8 cellular contexts compared by ENCODE assay signal in genomic region chr19:16825312-16826168, GRCh38. TPM values are rescaled to one million over a fixed set of nuclear protein-coding genes. Genes with fewer than 3 reads are reported as not detected.
A peak's percentile ranks its signal among the peaks of the same experiment; 100 is the strongest.
DNase-seq lines count a peak whose midpoint lies in the region; FAIRE-seq and TF ChIP-seq lines count a peak whose summit lies in the region.

No MANE protein-coding gene starts in this region.

- peaks cover 0 to 10% (median 0%) of the 10 kb centered on the region in 11 experiments; a peak in 2 of 22 replicates for H4K20me1 ChIP-seq in BLaER1 treated with 17β-estradiol and CSF1 and Interleukin-3, amounts not matched to agents 10 nM and 100 nM

- H3K9me3 ChIP-seq in BLaER1 treated with 17β-estradiol and CSF1 and Interleukin-3, amounts not matched to agents 10 nM and 100 nM (replicated peaks in 1 of 11) = peaks cover 0 to 5% (median 0%) of the 10 kb centered on the region in 11 experiments; a peak in 2 of 22 replicates
- no peaks in the 10 kb centered on the region for H3K9me3 ChIP-seq in ascending aorta
- no peaks in the 10 kb centered on the region for H3K9me3 ChIP-seq in iPS-15b (ENCODE audit: control insufficient read depth, insufficient read depth, low read length)

- FAIRE-seq in GM12892 (lab: Jason Lieb, UNC) = no peak

- DNase-seq in LHCN-M2 (ENCODE audit: low read depth) (peak; percentile 59), ascending aorta (ENCODE audit: low spot score in 2 of 2) (peak in 1 of 2 donors; percentile 68), skeletal muscle cell (ENCODE audit: low read depth) (peak; percentile 52), GM12892 (ENCODE audit: insufficient read length) (no peak), HuH-7 (ENCODE audit: low spot score) (no peak)
- DNase-seq in stimulated activated CD4-positive, alpha-beta T cell treated with anti-CD3 and anti-CD28 coated beads, Interleukin-1b, Interleukin-23, amount 100 ng/mL, for 48 hours = no peak

- peaks cover 22 to 32% (median 27%) of the 10 kb centered on the region in 10 experiments for H3K4me1 ChIP-seq in BLaER1 treated with 17β-estradiol and CSF1 and Interleukin-3, amounts not matched to agents 10 nM and 100 nM
- H3K4me1 ChIP-seq in ascending aorta (peaks cover 4 to 7% of the 10 kb centered on the region in 2 donors), iPS-15b (ENCODE audit: control insufficient read depth, insufficient read depth, low read length) (peaks cover 9% of the 10 kb centered on the region)

- no peaks in the 10 kb centered on the region for H3K27me3 ChIP-seq in BLaER1 treated with 17β-estradiol and CSF1 and Interleukin-3, amounts not matched to agents 10 nM and 100 nM
- H3K27me3 ChIP-seq in ascending aorta = no peaks in the 10 kb centered on the region
- no peaks in the 10 kb centered on the region for H3K27me3 ChIP-seq in iPS-15b (ENCODE audit: control insufficient read depth, insufficient read depth, low read length)

- H3K4me2 ChIP-seq in BLaER1 treated with 17β-estradiol and CSF1 and Interleukin-3, amounts not matched to agents 10 nM and 100 nM = peak overlapping the region; percentile 32 to 78 (median 63)

- peak overlapping the region in 4 of 11 experiments; percentile 5 to 42 (median 22); a peak in 2 of 22 replicates for H3K9ac ChIP-seq in BLaER1 treated with 17β-estradiol and CSF1 and Interleukin-3, amounts not matched to agents 10 nM and 100 nM
- H3K9ac ChIP-seq in iPS-15b (ENCODE audit: low read depth, low read length) = no peak overlapping the region

- no peak overlapping the region; a peak in 3 of 20 replicates for H3K4me3 ChIP-seq in BLaER1 treated with 17β-estradiol and CSF1 and Interleukin-3, amounts not matched to agents 10 nM and 100 nM
- H3K4me3 ChIP-seq in ascending aorta = peak overlapping the region; percentile 58 to 70
- H3K4me3 ChIP-seq in iPS-15b (ENCODE audit: low read depth, low read length) = peak overlapping the region; percentile 26
- peak overlapping the region; percentile 43 for H3K4me3 ChIP-seq in skeletal muscle cell (ENCODE audit: low read depth, low read length)

- no peak for TF ChIP-seq POLR2A in GM12892 (IDR thresholded peaks at IDR 0.05; ENCODE audit: low read depth, low read length)

- no peak overlapping the region for H3K27ac ChIP-seq in BLaER1 treated with 17β-estradiol and CSF1 and Interleukin-3, amounts not matched to agents 10 nM and 100 nM
- H3K27ac ChIP-seq in ascending aorta = peak overlapping the region; percentile 47 to 56

- intact Hi-C loops in ascending aorta (cut with DNase I) = loop anchor here (5.0 to 10.0 kb wide), 2 partner anchors 53 to 111 kb away; partner anchors contain the start of gene NWD1

- TF ChIP-seq CTCF in ascending aorta (IDR thresholded peaks at IDR 0.05) = no peak

- peaks cover 0 to 1% (median 0%) of the 10 kb centered on the region in 11 experiments; a peak in 4 of 22 replicates for H3K36me3 ChIP-seq in BLaER1 treated with 17β-estradiol and CSF1 and Interleukin-3, amounts not matched to agents 10 nM and 100 nM
- H3K36me3 ChIP-seq in ascending aorta = no peaks in the 10 kb centered on the region
- peaks cover under 1% of the 10 kb centered on the region for H3K36me3 ChIP-seq in iPS-15b (ENCODE audit: control insufficient read depth, insufficient read depth, low read length)

RNA-seq across cellular contexts. Expression of gene SIN3B, which starts 3.7 kb away (rescaled TPM):
- total RNA-seq in LHCN-M2 (2014; rRNA removed) = 21.0 and 25.5 TPM in 2 replicates
- polyA plus RNA-seq in LHCN-M2 (2012) = 22.8 TPM
- 72.3 TPM for total RNA-seq in ascending aorta
- 18.8 TPM for polyA plus RNA-seq in GM12892 (2012; ENCODE audit: missing spikeins)

Comparison
In these comparisons a context has a peak if more than half of its experiments do, and no peak if none do; other contexts are left out.
1. H3K27ac ChIP-seq: peak in ascending aorta (2 of 2); none in BLaER1 treated with 17β-estradiol and CSF1 and Interleukin-3, amounts not matched to agents 10 nM and 100 nM (0 of 11).
2. H3K4me3 ChIP-seq: peak in ascending aorta (2 of 2), iPS-15b (single experiment) and skeletal muscle cell (single experiment); none in BLaER1 treated with 17β-estradiol and CSF1 and Interleukin-3, amounts not matched to agents 10 nM and 100 nM (0 of 10).
3. DNase-seq: peak in LHCN-M2 (single experiment) and skeletal muscle cell (single experiment); none in stimulated activated CD4-positive, alpha-beta T cell treated with anti-CD3 and anti-CD28 coated beads, Interleukin-1b, Interleukin-23, amount 100 ng/mL, for 48 hours (single experiment), GM12892 (single experiment) and HuH-7 (single experiment).